In the genomic region with DNA sequence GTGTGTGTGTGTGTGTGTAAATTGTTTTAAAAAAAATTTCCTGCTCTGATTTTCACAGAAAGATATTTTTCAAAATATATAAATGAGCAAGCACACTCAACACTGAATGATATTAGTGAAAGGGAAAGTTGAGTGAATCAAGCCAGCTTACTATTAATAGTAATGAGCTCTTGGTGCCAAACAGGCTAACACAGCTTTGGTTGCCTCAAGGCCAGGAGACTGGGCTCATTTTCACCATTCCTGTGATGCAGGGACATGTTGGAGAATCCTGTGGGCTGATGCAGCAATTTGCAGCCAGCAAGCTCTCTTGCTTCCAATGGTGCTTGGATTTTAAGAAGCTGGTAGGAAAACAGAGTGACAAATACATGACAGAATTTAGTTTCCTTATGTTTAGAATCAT, we compare ENCODE assay signal across 24 cellular contexts. TPM values are rescaled to one million over a fixed set of nuclear protein-coding genes. Genes with fewer than 3 reads are reported as not detected.
A peak's percentile ranks its signal among the peaks of the same experiment; 100 is the strongest.
DNase-seq lines count a peak whose midpoint lies in the region; ATAC-seq lines count a peak whose summit lies in the region.
"Had no signal": no experiment of that assay in that cellular context is flagged by ENCODE, and none has a peak within 500 bp of the region (broad histone marks: within the 10 kb centered on the region; RNA-seq: fewer than 3 reads in every experiment).

No MANE protein-coding gene starts in this region.

- ATAC-seq in HG02973 (IDR thresholded peaks at IDR 0.05; ENCODE audit: unreplicated experiment), result peak; percentile 65
- no peak for ATAC-seq in GM18909 (IDR thresholded peaks at IDR 0.05; ENCODE audit: poor library complexity, unreplicated experiment)
- no peak for ATAC-seq in GM18517 (IDR thresholded peaks at IDR 0.05; ENCODE audit: unreplicated experiment)
- ATAC-seq: activated CD8-positive, alpha-beta T cell treated with anti-CD3 and anti-CD28 coated beads, Interleukin-2, amount 10 ng/mL, durations not matched to agents 7 days and 5 days; gastroesophageal sphincter; T-helper 17 cell; WTC11 had no signal

- DNase-seq in AG20443 (ENCODE audit: low spot score) (peak; percentile 44), cerebellum (ENCODE audit: low spot score) (peak; percentile 2), medulla oblongata (ENCODE audit: extremely low spot score) (peak; percentile 42), DMS53 treated with DMSO at 0.1 percent for 48 hours (lab: John Stamatoyannopoulos, UW; ENCODE audit: unreplicated experiment) (no peak), KG1 (lab: John Stamatoyannopoulos, UW) (no peak)
- DNase-seq: activated CD8-positive, alpha-beta T cell treated with anti-CD3 and anti-CD28 coated beads, Interleukin-2, amount 10 ng/mL, durations not matched to agents 7 days and 5 days; activated naive CD4-positive, alpha-beta T cell treated with anti-CD3 and anti-CD28 coated beads, Interleukin-2, amount 10 ng/mL, durations not matched to agents 7 days and 5 days; activated T-cell treated with anti-CD3 and anti-CD28 coated beads, Interleukin-2, amount 50 U/mL, for 24 hours; CD4-positive, alpha-beta T cell; DMS79; Kasumi-1; NCI-H1417; NCI-H2171 treated with DMSO at 0.1 percent for 48 hours; NCI-H774; OCI-M1; SJCRH30; stimulated activated CD8-positive, alpha-beta memory T cell treated with anti-CD3 and anti-CD28 coated beads, Interleukin-4, amount 100 ng/mL, for 48 hours; substantia nigra; T-helper 17 cell had no signal

RNA-seq across cellular contexts. Expression of gene PLA2G4A, which starts 30.2 kb away (rescaled TPM):
- total RNA-seq in cerebellum, result 3.3 TPM
- total RNA-seq: activated CD8-positive, alpha-beta T cell treated with anti-CD3 and anti-CD28 coated beads, Interleukin-2, amount 10 ng/mL, durations not matched to agents 7 days and 5 days; CD4-positive, alpha-beta T cell; SJCRH30 had no signal

Comparison
In these comparisons a context has a peak if more than half of its experiments do, and no peak if none do; other contexts are left out.
1. DNase-seq: peak in AG20443 (single experiment), cerebellum (single experiment) and medulla oblongata (single experiment); none in DMS53 treated with DMSO at 0.1 percent for 48 hours (single experiment) and KG1 (single experiment).